23 cellular contexts compared by ENCODE assay signal in the genomic region with DNA sequence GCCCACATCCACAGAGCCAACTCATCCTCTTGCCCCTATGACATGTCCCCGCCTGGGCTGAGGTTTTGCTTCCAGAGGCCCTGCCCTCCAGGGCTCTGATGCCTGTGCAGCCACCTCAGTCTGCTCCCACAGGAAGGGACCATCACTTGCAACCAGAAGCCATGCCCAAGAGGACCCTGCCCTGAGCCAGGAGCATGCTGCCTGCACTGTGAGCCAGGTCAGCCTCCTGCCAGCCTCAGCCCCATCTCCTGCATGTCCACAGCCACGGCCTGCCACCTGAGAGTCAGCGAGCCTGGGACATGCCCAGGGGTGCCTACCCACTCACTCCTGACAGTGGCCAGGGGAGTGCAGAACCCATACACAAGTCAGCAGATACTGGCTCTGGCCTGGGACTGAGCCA. TPM values are rescaled to one million over a fixed set of nuclear protein-coding genes. Genes with fewer than 3 reads are reported as not detected.
"Had no signal": no experiment of that assay in that cellular context is flagged by ENCODE, and none has a peak within 500 bp of the region (broad histone marks: within the 10 kb centered on the region; RNA-seq: fewer than 3 reads in every experiment).

No MANE protein-coding gene starts in this region.

- H3K27ac ChIP-seq: cardiac muscle cell, hepatocyte, tibial artery, WERI-Rb-1 had no signal

- H3K9me3 ChIP-seq: mucosa of descending colon, tibial artery had no signal

- H3K36me3 ChIP-seq: cardiac muscle cell, tibial artery, WERI-Rb-1 had no signal

- ATAC-seq: activated T-cell treated with anti-CD3 and anti-CD28 coated beads, Interleukin-2, amount 50 U/mL, for 4 hours; mucosa of descending colon; stimulated activated naive CD8-positive, alpha-beta T cell treated with anti-CD3 and anti-CD28 coated beads, Interleukin-15, amount 100 ng/mL, for 72 hours; T-cell had no signal

- H3K4me3 ChIP-seq: cardiac muscle cell, hepatocyte, mucosa of descending colon, tibial artery had no signal

- H3K36me3 Mint-ChIP-seq: activated naive CD4-positive, alpha-beta T cell treated with anti-CD3 and anti-CD28 coated beads, Interleukin-2, amount 10 ng/mL, durations not matched to agents 7 days and 5 days; immature natural killer cell; memory B cell; T-cell had no signal

- H3K9me3 Mint-ChIP-seq: activated naive CD4-positive, alpha-beta T cell treated with anti-CD3 and anti-CD28 coated beads, Interleukin-2, amount 10 ng/mL, durations not matched to agents 7 days and 5 days; activated T-cell treated with anti-CD3 and anti-CD28 coated beads, Interleukin-2, amount 50 U/mL, for 4 hours; dendritic cell treated with granulocyte-macrophage colony-stimulating factor and Interleukin-4, amounts not matched to agents 40 ng/mL and 50 ng/mL, for 4 days; immature natural killer cell; memory B cell; neural crest cell; stimulated activated naive CD8-positive, alpha-beta T cell treated with anti-CD3 and anti-CD28 coated beads, Interleukin-15, amount 100 ng/mL, for 72 hours; T-cell had no signal

- DNase-seq: activated CD4-positive, alpha-beta T cell treated with anti-CD3 and anti-CD28 coated beads for 4 hours; activated CD4-positive, alpha-beta T cell treated with anti-CD3 and anti-CD28 coated beads, Interleukin-2, amount 50 U/mL, for 48 hours; activated CD8-positive, alpha-beta memory T cell treated with anti-CD3 and anti-CD28 coated beads, Interleukin-2, amount 50 U/mL, for 48 hours; activated T-cell treated with anti-CD3 and anti-CD28 coated beads, Interleukin-2, amount 50 U/mL, for 4 hours; amygdala; effector CD8-positive, alpha-beta T cell; foreskin melanocyte; glutamatergic neuron; immature natural killer cell; stimulated activated CD4-positive, alpha-beta T cell treated with anti-CD3 and anti-CD28 coated beads, Interleukin-12 subunit alpha, Interleukin-12 subunit beta, amount 100 ng/mL, for 4 hours; stimulated activated CD4-positive, alpha-beta T cell treated with anti-CD3 and anti-CD28 coated beads, Interleukin-4, amount 100 ng/mL, for 4 hours; stimulated activated naive CD8-positive, alpha-beta T cell treated with anti-CD3 and anti-CD28 coated beads, Interleukin-15, amount 100 ng/mL, for 72 hours; T-cell; WERI-Rb-1 had no signal

- H3K27ac Mint-ChIP-seq: activated naive CD4-positive, alpha-beta T cell treated with anti-CD3 and anti-CD28 coated beads, Interleukin-2, amount 10 ng/mL, durations not matched to agents 7 days and 5 days; memory B cell; progenitor cell of endocrine pancreas had no signal

- H3K4me3 Mint-ChIP-seq: activated naive CD4-positive, alpha-beta T cell treated with anti-CD3 and anti-CD28 coated beads, Interleukin-2, amount 10 ng/mL, durations not matched to agents 7 days and 5 days; activated T-cell treated with anti-CD3 and anti-CD28 coated beads, Interleukin-2, amount 50 U/mL, for 4 hours; dendritic cell treated with granulocyte-macrophage colony-stimulating factor and Interleukin-4, amounts not matched to agents 40 ng/mL and 50 ng/mL, for 4 days; immature natural killer cell; memory B cell; neural crest cell; stimulated activated naive CD8-positive, alpha-beta T cell treated with anti-CD3 and anti-CD28 coated beads, Interleukin-15, amount 100 ng/mL, for 72 hours; T-cell had no signal

- H3K4me1 Mint-ChIP-seq: neural crest cell had no signal

RNA-seq across cellular contexts. Expression of gene IRF5, which starts 20.7 kb away (rescaled TPM):
- total RNA-seq: cardiac muscle cell, neural crest cell had no signal
- polyA plus RNA-seq: cardiac muscle cell, hepatocyte had no signal
